ENCODE assay signal across 38 cellular contexts in genomic region chr4:26475716-26476115, GRCh38. TPM values are rescaled to one million over a fixed set of nuclear protein-coding genes. Genes with fewer than 3 reads are reported as not detected.
"Had no signal": no experiment of that assay in that cellular context is flagged by ENCODE, and none has a peak within 500 bp of the region (broad histone marks: within the 10 kb centered on the region; RNA-seq: fewer than 3 reads in every experiment).

No MANE protein-coding gene starts in this region.

- ATAC-seq: activated naive CD4-positive, alpha-beta T cell treated with anti-CD3 and anti-CD28 coated beads, Interleukin-2, amount 50 U/mL, for 72 hours; activated naive CD8-positive, alpha-beta T cell treated with anti-CD3 and anti-CD28 coated beads, Interleukin-2, amount 50 U/mL, for 24 hours; activated T-cell treated with anti-CD3 and anti-CD28 coated beads, Interleukin-2, amount 50 U/mL, for 4 hours; activated T-cell treated with anti-CD3 and anti-CD28 coated beads, Interleukin-2, amount 50 U/mL, for 72 hours; activated T-helper 17 cell treated with anti-CD3 and anti-CD28 coated beads, Interleukin-2, amount 50 U/mL, for 72 hours; body of pancreas had no signal

- H3K27me3 ChIP-seq: adrenal gland, ascending aorta, body of pancreas, brain microvascular endothelial cell, breast epithelium, cardiac muscle cell had no signal

- H3K9me3 ChIP-seq: adrenal gland, ascending aorta, body of pancreas, breast epithelium had no signal

- H3K36me3 ChIP-seq: adrenal gland, ascending aorta, brain microvascular endothelial cell, breast epithelium, cardiac muscle cell had no signal

- H3K27ac ChIP-seq: adrenal gland, ascending aorta, body of pancreas, brain microvascular endothelial cell, breast epithelium, cardiac muscle cell had no signal

- H3K4me1 ChIP-seq: adrenal gland, ascending aorta, breast epithelium had no signal

- H3K4me3 ChIP-seq: adrenal gland, ascending aorta, body of pancreas, breast epithelium, cardiac muscle cell had no signal

- DNase-seq: activated effector memory CD4-positive, alpha-beta T cell treated with anti-CD3 and anti-CD28 coated beads, Interleukin-2, amount 50 U/mL, for 16 hours; activated effector memory CD4-positive, alpha-beta T cell treated with Interleukin-2 at 50 U/mL for 16 hours; activated gamma-delta T cell; activated gamma-delta T cell treated with Interleukin-2 at 50 U/mL for 16 hours; activated naive CD4-positive, alpha-beta T cell; activated naive CD4-positive, alpha-beta T cell treated with anti-CD3 and anti-CD28 coated beads for 36 hours; activated naive CD4-positive, alpha-beta T cell treated with anti-CD3 and anti-CD28 coated beads, Interleukin-2, amount 10 ng/mL, durations not matched to agents 7 days and 5 days; activated naive CD4-positive, alpha-beta T cell treated with anti-CD3 and anti-CD28 coated beads, Interleukin-2, amount 50 U/mL, for 16 hours; activated naive CD4-positive, alpha-beta T cell treated with Interleukin-2 at 50 U/mL for 16 hours; activated naive CD8-positive, alpha-beta T cell treated with anti-CD3 and anti-CD28 coated beads for 36 hours; activated naive CD8-positive, alpha-beta T cell treated with anti-CD3 and anti-CD28 coated beads, Interleukin-2, amount 10 ng/mL, durations not matched to agents 7 days and 5 days; activated naive CD8-positive, alpha-beta T cell treated with anti-CD3 and anti-CD28 coated beads, Interleukin-2, amount 50 U/mL, for 24 hours; activated T-cell treated with anti-CD3 and anti-CD28 coated beads, Interleukin-2, amount 50 U/mL, for 24 hours; activated T-cell treated with anti-CD3 and anti-CD28 coated beads, Interleukin-2, amount 50 U/mL, for 4 hours; activated T-cell treated with anti-CD3 and anti-CD28 coated beads, Interleukin-2, amount 50 U/mL, for 48 hours; activated T-cell treated with anti-CD3 and anti-CD28 coated beads, Interleukin-2, amount 50 U/mL, for 72 hours; adrenal gland; amniotic stem cell; amygdala; anterior cingulate cortex; aorta; body of pancreas; brain microvascular endothelial cell; caudate nucleus; central memory CD4-positive, alpha-beta T cell; cerebellar nuclear complex had no signal

RNA-seq across cellular contexts. Expression of gene CCKAR, which starts 14.6 kb away (rescaled TPM):
- total RNA-seq: activated naive CD4-positive, alpha-beta T cell treated with anti-CD3 and anti-CD28 coated beads for 36 hours; activated naive CD4-positive, alpha-beta T cell treated with anti-CD3 and anti-CD28 coated beads, Interleukin-2, amount 50 U/mL, for 72 hours; activated naive CD8-positive, alpha-beta T cell treated with anti-CD3 and anti-CD28 coated beads for 36 hours; activated naive CD8-positive, alpha-beta T cell treated with anti-CD3 and anti-CD28 coated beads, Interleukin-2, amount 10 ng/mL, durations not matched to agents 7 days and 5 days; activated T-cell treated with anti-CD3 and anti-CD28 coated beads, Interleukin-2, amount 50 U/mL, for 4 hours; activated T-cell treated with anti-CD3 and anti-CD28 coated beads, Interleukin-2, amount 50 U/mL, for 72 hours; activated T-helper 1 cell treated with anti-CD3 and anti-CD28 coated beads, Interleukin-12 subunit alpha, Interleukin-12 subunit beta, Interleukin-2, Interleukin-4 antibody, amounts not matched to agents 30 ng/mL and 10 ng/mL and 1 ng/mL, durations not matched to agents 14 hours and 24 hours and 36 hours; activated T-helper 17 cell treated with anti-CD3 and anti-CD28 coated beads, Interleukin-2, amount 50 U/mL, for 72 hours; activated T-helper 2 cell treated with anti-CD3 and anti-CD28 coated beads, Interferon-gamma antibody, Interleukin-2, Interleukin-4, amounts not matched to agents 10 μg/mL and 5 μg/mL and 100 μg/mL, durations not matched to agents 14 hours and 24 hours and 36 hours; aorta; ascending aorta; astrocyte; breast epithelium; bronchial epithelial cell; cardiac septum; cerebellum; chondrocyte had no signal
